Comparison of ENCODE assay signal across 10 cellular contexts in genomic region chr1:171219751-171220385, GRCh38. TPM values are rescaled to one million over a fixed set of nuclear protein-coding genes. Genes with fewer than 3 reads are reported as not detected.
DNase-seq lines count a peak whose midpoint lies in the region; ATAC-seq, FAIRE-seq and TF ChIP-seq lines count a peak whose summit lies in the region.
"Had no signal": no experiment of that assay in that cellular context is flagged by ENCODE, and none has a peak within 500 bp of the region (broad histone marks: within the 10 kb centered on the region; RNA-seq: fewer than 3 reads in every experiment).

No MANE protein-coding gene starts in this region.

- DNase-seq in WTC11 (ENCODE audit: low spot score) (peak; percentile 61), foreskin keratinocyte (peak; percentile 70 to 74), retina (peak; percentile 7), ecto neural progenitor cell (ENCODE audit: low spot score) (no peak), substantia nigra (lab: John Stamatoyannopoulos, UW) (no peak), D721Med (ENCODE audit: insufficient read length, low spot score) (no peak), HuH-7.5 (ENCODE audit: low spot score) (no peak)

- H3K9ac ChIP-seq in ES-I3 (ENCODE audit: low read depth, low read length) = peak overlapping the region; percentile 59; the same call in 1 of the 2 replicates

- H3K27ac Mint-ChIP-seq in WTC11 = peak overlapping the region; percentile 99

- H3K27me3 ChIP-seq in foreskin keratinocyte = no peaks in the 10 kb centered on the region

- peaks cover 62% of the 10 kb centered on the region for H3K4me1 Mint-ChIP-seq in WTC11

- no peaks in the 10 kb centered on the region for H3K9me3 ChIP-seq in ES-I3 (ENCODE audit: control insufficient read depth, insufficient read depth, low read length)

- CTCF ChIA-PET in WTC11 (lab: Charles Lee) = interaction anchor here (1.2 to 3.1 kb wide), 4 partner anchors 25 to 253 kb away, joined by 3 to 16 read pairs (median 7); partner anchors contain the start of gene FMO4

- H3K4me3 Mint-ChIP-seq in WTC11 = peak overlapping the region; percentile 73

- peaks cover 18% of the 10 kb centered on the region for H3K36me3 Mint-ChIP-seq in WTC11

- ATAC-seq in WTC11 (peak; percentile 46), foreskin keratinocyte (peak; percentile 17)

- peaks cover 8% of the 10 kb centered on the region; the same call in 1 of the 2 replicates for H3K9me3 Mint-ChIP-seq in WTC11

- POLR2A ChIA-PET in WTC11 (lab: Charles Lee) = interaction anchor here (0.6 kb wide), 1 partner anchor 266 kb away, joined by 3 read pairs; the partner anchor contains the start of gene PRRC2C

- FAIRE-seq in D721Med (lab: Jason Lieb, UNC) = no peak
- FAIRE-seq: G401.6, K562 had no signal

- H3K4me1 ChIP-seq in ES-I3 (ENCODE audit: insufficient read depth, low read length) (peaks cover 33% of the 10 kb centered on the region), foreskin keratinocyte (peaks cover 55% of the 10 kb centered on the region)

- TF ChIP-seq CTCF in WTC11 (IDR thresholded peaks at IDR 0.05) = no peak
- TF ChIP-seq CTCF in foreskin keratinocyte (conservative IDR thresholded peaks at IDR 0.05) = no peak
- no peak for TF ChIP-seq CTCF in D721Med (IDR thresholded peaks at IDR 0.05; ENCODE audit: insufficient read depth, missing control alignments)

- H3K36me3 ChIP-seq in ES-I3 (ENCODE audit: insufficient read depth, low read length) = no peaks in the 10 kb centered on the region

- no peaks in the 10 kb centered on the region; the same call in 1 of the 2 replicates for H3K27me3 Mint-ChIP-seq in WTC11 (ENCODE audit: low read depth)

- H3K27ac ChIP-seq in foreskin keratinocyte = peak overlapping the region; percentile 63
- H3K27ac ChIP-seq in substantia nigra (ENCODE audit: low read depth, low read length, poor library complexity, severe bottlenecking) = no peak overlapping the region

TF ChIP-seq in WTC11, 78 proteins besides CTCF, POLR2A, EP300 and RAD21:
- TF ChIP-seq SMAD4 (CRISPR knock-in tag; IDR thresholded peaks at IDR 0.05) (no peak), FOXJ3 (CRISPR knock-in tag; IDR thresholded peaks at IDR 0.05; ENCODE audit: borderline replicate concordance) (no peak)

RNA-seq across cellular contexts. Expression of gene FMO1, which starts 28.4 kb away (rescaled TPM):
- total RNA-seq in WTC11 (2021) (0.30 TPM in 1 of 3 replicates, not detected in the others), foreskin keratinocyte (not detected in 2 replicates)
- not detected in 2 replicates for polyA plus RNA-seq in foreskin keratinocyte
- total RNA-seq: K562 had no signal
- polyA plus RNA-seq: K562 had no signal

RNA-seq across cellular contexts. Expression of gene FMO2, which starts 34.8 kb away (rescaled TPM):
- 0.16 to 0.23 TPM in 2 of 3 replicates, not detected in the other for total RNA-seq in WTC11 (2021)
- not detected in 2 replicates for total RNA-seq in foreskin keratinocyte
- not detected in 2 replicates for polyA plus RNA-seq in foreskin keratinocyte
- total RNA-seq: K562 had no signal
- polyA plus RNA-seq: K562 had no signal

Comparison
In these comparisons a context has a peak if more than half of its experiments do, and no peak if none do; other contexts are left out.
1. DNase-seq: peak in WTC11 (single experiment), foreskin keratinocyte (2 of 2) and retina (single experiment); none in ecto neural progenitor cell (single experiment), substantia nigra (0 of 49), D721Med (single experiment) and HuH-7.5 (single experiment).